Comparison of ENCODE assay signal across 23 cellular contexts in genomic region chr10:26854524-26854923, GRCh38. TPM values are rescaled to one million over a fixed set of nuclear protein-coding genes. Genes with fewer than 3 reads are reported as not detected.
A peak's percentile ranks its signal among the peaks of the same experiment; 100 is the strongest.
DNase-seq lines count a peak whose midpoint lies in the region; ATAC-seq and TF ChIP-seq lines count a peak whose summit lies in the region.
"Had no signal": no experiment of that assay in that cellular context is flagged by ENCODE, and none has a peak within 500 bp of the region (broad histone marks: within the 10 kb centered on the region; RNA-seq: fewer than 3 reads in every experiment).

No MANE protein-coding gene starts in this region.

- peaks cover 30% of the 10 kb centered on the region for H3K4me1 Mint-ChIP-seq in MCF 10A (ENCODE audit: insufficient read depth, unreplicated experiment)
- H3K4me1 Mint-ChIP-seq in type B pancreatic cell (ENCODE audit: unreplicated experiment): peaks cover 33% of the 10 kb centered on the region

- 0% methylated on average over 1 of the region's 1 CpG for WGBS in mammary epithelial cell (ENCODE audit: low coverage, missing lambda C conversion rate)

- H3K4me1 ChIP-seq in mammary epithelial cell (ENCODE audit: insufficient read depth, low read length) (peaks cover 22% of the 10 kb centered on the region), RWPE2 (ENCODE audit: insufficient read depth, poor library complexity, severe bottlenecking) (peaks cover 21% of the 10 kb centered on the region)

- H3K27ac Mint-ChIP-seq in MCF 10A (ENCODE audit: low read depth, unreplicated experiment) (no peak overlapping the region), type B pancreatic cell (peak overlapping the region; percentile 4)
- H3K27ac Mint-ChIP-seq: neural progenitor cell had no signal

- H4K20me1 ChIP-seq in mammary epithelial cell (ENCODE audit: insufficient read depth, low read length): peaks cover 2% of the 10 kb centered on the region

- H2AFZ ChIP-seq in mammary epithelial cell (ENCODE audit: low read depth, low read length): no peak overlapping the region
- H2AFZ ChIP-seq: neural progenitor cell had no signal

- in situ Hi-C loops in mammary epithelial cell (cut with MboI; ENCODE audit: low sequenced_read_pairs in 2 of 2): no loop called here

- H3K27me3 Mint-ChIP-seq in MCF 10A (ENCODE audit: insufficient read depth, unreplicated experiment) (no peaks in the 10 kb centered on the region), type B pancreatic cell (no peaks in the 10 kb centered on the region)

- dilution Hi-C loops in mammary epithelial cell (cut with HindIII; ENCODE audit: low sequenced_read_pairs): no loop called here

- POLR2A ChIA-PET in MCF 10A (lab: Yijun Ruan, JAX): no interaction called here

- no peak for DNase-seq in mammary epithelial cell
- no peak for DNase-seq in MCF 10A (ENCODE audit: unreplicated experiment)
- no peak for DNase-seq in RWPE2 (ENCODE audit: low spot score)
- peak; percentile 18 for DNase-seq in fibroblast of pulmonary artery (ENCODE audit: low read depth)
- DNase-seq in type B pancreatic cell (ENCODE audit: extremely low spot score, unreplicated experiment): no peak
- no peak for DNase-seq in amygdala (lab: John Stamatoyannopoulos, UW)
- DNase-seq in GM20000 (ENCODE audit: low spot score): no peak
- DNase-seq in effector CD4-positive, alpha-beta T cell: no peak
- DNase-seq: activated gamma-delta T cell treated with Interleukin-2 at 50 U/mL for 16 hours; brain microvascular endothelial cell; C1 segment of cervical spinal cord; DMS79; dorsolateral prefrontal cortex; left cardiac atrium; midbrain; NCI-H1417; NCI-H2171 treated with DMSO at 0.1 percent for 48 hours; NCI-H526 treated with DMSO at 0.1 percent for 48 hours; SIG-M5; small intestine; stimulated activated CD4-positive, alpha-beta T cell treated with anti-CD3 and anti-CD28 coated beads, Interleukin-4, amount 100 ng/mL, for 24 hours; upper lobe of right lung had no signal

- no peak overlapping the region for H3K4me3 ChIP-seq in mammary epithelial cell (replicated peaks in 1 of 3; ENCODE audit: insufficient read depth in 1 of 3, low read depth in 2 of 3, low read length in 3 of 3)
- no peak overlapping the region for H3K4me3 ChIP-seq in RWPE2 (ENCODE audit: severe bottlenecking)
- no peak overlapping the region for H3K4me3 ChIP-seq in fibroblast of pulmonary artery (replicated peaks; ENCODE audit: low read depth, low read length)
- H3K4me3 ChIP-seq: dorsolateral prefrontal cortex, neural progenitor cell, upper lobe of right lung had no signal

- peaks cover 4% of the 10 kb centered on the region for H3K36me3 Mint-ChIP-seq in MCF 10A (ENCODE audit: insufficient read depth, unreplicated experiment)
- H3K36me3 Mint-ChIP-seq in type B pancreatic cell: peaks cover 9% of the 10 kb centered on the region

- H3K4me3 Mint-ChIP-seq in MCF 10A (ENCODE audit: unreplicated experiment): no peak overlapping the region
- H3K4me3 Mint-ChIP-seq in type B pancreatic cell: no peak overlapping the region
- H3K4me3 Mint-ChIP-seq: neural progenitor cell had no signal

- no TSS peak for BruUV-seq in mammary epithelial cell (replicated peaks; lab: Mats Ljungman, UMichigan)
- no TSS peak for BruUV-seq in MCF 10A (replicated peaks; lab: Mats Ljungman, UMichigan)

- peak overlapping the region; percentile 9 for H3K4me2 ChIP-seq in mammary epithelial cell (ENCODE audit: insufficient read depth, low read depth, low read length)
- H3K4me2 ChIP-seq: neural progenitor cell had no signal

- intact Hi-C loops in mammary epithelial cell (cut with micrococcal nuclease): no loop called here
- intact Hi-C loops in MCF 10A (cut with micrococcal nuclease): no loop called here

- no peak overlapping the region for H3K27ac ChIP-seq in mammary epithelial cell (ENCODE audit: insufficient read depth, low read depth, low read length)
- H3K27ac ChIP-seq in RWPE2 (ENCODE audit: poor library complexity, severe bottlenecking): peak overlapping the region; percentile 5
- H3K27ac ChIP-seq: brain microvascular endothelial cell, dorsolateral prefrontal cortex, neural progenitor cell, upper lobe of right lung had no signal

- H3K27me3 ChIP-seq in mammary epithelial cell (ENCODE audit: insufficient read depth, low read length) (no peaks in the 10 kb centered on the region), RWPE2 (ENCODE audit: insufficient read depth, poor library complexity, severe bottlenecking) (no peaks in the 10 kb centered on the region)
- H3K27me3 ChIP-seq: brain microvascular endothelial cell, dorsolateral prefrontal cortex, neural progenitor cell, upper lobe of right lung had no signal

- no peak for TF ChIP-seq CTCF in mammary epithelial cell (conservative IDR thresholded peaks at IDR 0.05 in 1 of 2, IDR thresholded peaks at IDR 0.05 in 1 of 2; ENCODE audit: extremely low read depth in 1 of 2, insufficient read depth in 1 of 2, low read depth in 1 of 2, low read length in 2 of 2)
- TF ChIP-seq CTCF in MCF 10A (IDR thresholded peaks at IDR 0.05; ENCODE audit: unreplicated experiment): no peak
- no peak for TF ChIP-seq CTCF in RWPE2 (IDR thresholded peaks at IDR 0.05; ENCODE audit: poor library complexity, severe bottlenecking)
- TF ChIP-seq CTCF in fibroblast of pulmonary artery (IDR thresholded peaks at IDR 0.05; ENCODE audit: low read length, missing control alignments): no peak
- no peak for TF ChIP-seq CTCF in type B pancreatic cell (conservative IDR thresholded peaks at IDR 0.05)
- TF ChIP-seq CTCF in GM20000 (IDR thresholded peaks at IDR 0.05; ENCODE audit: extremely low read depth, missing control alignments): no peak

- no peak for ATAC-seq in RWPE2 (ENCODE audit: low read depth)
- ATAC-seq: left cardiac atrium had no signal

- H3K9ac ChIP-seq in mammary epithelial cell (ENCODE audit: insufficient read depth, low read length): no peak overlapping the region
- H3K9ac ChIP-seq: neural progenitor cell had no signal

- H3K9me3 ChIP-seq in mammary epithelial cell (replicated peaks; ENCODE audit: insufficient read depth, low read length): no peaks in the 10 kb centered on the region
- H3K9me3 ChIP-seq in RWPE2 (ENCODE audit: severe bottlenecking): no peaks in the 10 kb centered on the region
- H3K9me3 ChIP-seq: upper lobe of right lung had no signal

- H3K36me3 ChIP-seq in mammary epithelial cell (ENCODE audit: insufficient read depth, low read length): peaks cover 2% of the 10 kb centered on the region
- H3K36me3 ChIP-seq in RWPE2 (ENCODE audit: low read depth): no peaks in the 10 kb centered on the region
- H3K36me3 ChIP-seq: brain microvascular endothelial cell, neural progenitor cell, upper lobe of right lung had no signal

- CTCF ChIA-PET in mammary epithelial cell (lab: Charles Lee; ENCODE audit: low non-redundant PET): no interaction called here
- CTCF ChIA-PET in MCF 10A (lab: Yijun Ruan, JAX): no interaction called here

- H3K9me3 Mint-ChIP-seq in MCF 10A (ENCODE audit: unreplicated experiment) (no peaks in the 10 kb centered on the region), type B pancreatic cell (peaks cover 5% of the 10 kb centered on the region)

- H3K79me2 ChIP-seq in mammary epithelial cell (ENCODE audit: insufficient read depth, low read length): peaks cover 98% of the 10 kb centered on the region

RNA-seq across cellular contexts. Expression of gene ABI1, which starts 6.2 kb away (rescaled TPM):
- 10 to 100 TPM; 55.2 to 72.6 TPM for total RNA-seq in mammary epithelial cell
- polyA plus RNA-seq in mammary epithelial cell: 58.1 TPM
- polyA minus RNA-seq in mammary epithelial cell: 33.0 TPM
- total RNA-seq in MCF 10A (2022): 43.0 and 53.0 TPM in 2 replicates
- 45.5 and 53.2 TPM in 2 replicates for total RNA-seq in type B pancreatic cell (ENCODE audit: low replicate concordance)
